31 cellular contexts compared by ENCODE assay signal in the genomic region with DNA sequence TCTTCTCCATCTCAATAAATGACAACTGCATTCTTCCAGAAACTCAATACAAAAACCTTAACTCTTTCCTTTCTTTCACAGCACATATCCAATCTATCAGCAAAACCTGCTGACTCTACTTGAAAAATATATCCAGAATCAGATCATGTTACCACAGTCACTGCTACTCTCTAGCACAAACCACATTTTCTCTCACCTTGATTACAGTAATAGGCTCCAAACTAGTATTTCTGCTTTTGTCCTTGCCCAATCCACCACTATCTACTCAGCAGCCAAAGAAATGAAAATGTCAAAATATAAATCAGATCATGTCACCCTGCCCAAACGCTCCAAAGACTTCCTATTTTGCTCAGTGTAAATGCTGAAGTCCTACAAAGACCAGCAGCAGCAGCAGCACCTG. TPM values are rescaled to one million over a fixed set of nuclear protein-coding genes. Genes with fewer than 3 reads are reported as not detected.
DNase-seq lines count a peak whose midpoint lies in the region; ATAC-seq and TF ChIP-seq lines count a peak whose summit lies in the region.
"Had no signal": no experiment of that assay in that cellular context is flagged by ENCODE, and none has a peak within 500 bp of the region (broad histone marks: within the 10 kb centered on the region; RNA-seq: fewer than 3 reads in every experiment).

No MANE protein-coding gene starts in this region.

- H3K9me3 ChIP-seq in Loucy (ENCODE audit: insufficient read depth, low read depth, low read length) = no peaks in the 10 kb centered on the region
- H3K9me3 ChIP-seq in neutrophil = no peaks in the 10 kb centered on the region
- H3K9me3 ChIP-seq: esophagus muscularis mucosa, left ventricle myocardium inferior, psoas muscle, sigmoid colon, stomach had no signal

- no peaks in the 10 kb centered on the region for H3K9me3 Mint-ChIP-seq in Calu3 (ENCODE audit: low read depth, unreplicated experiment)
- H3K9me3 Mint-ChIP-seq in activated T-helper 17 cell treated with anti-CD3 and anti-CD28 coated beads, Interleukin-2, amount 50 U/mL, for 72 hours = no peaks in the 10 kb centered on the region
- H3K9me3 Mint-ChIP-seq in natural killer cell treated with Interleukin-12 subunit alpha and Interleukin-12 subunit beta and Interleukin-15 and Interleukin-18, amount 100 ng/mL, for 72 hours = no peaks in the 10 kb centered on the region
- H3K9me3 Mint-ChIP-seq: activated CD4-positive, alpha-beta T cell treated with anti-CD3 and anti-CD28 coated beads, Interleukin-2, amount 10 ng/mL, durations not matched to agents 24 days and 14 days; activated naive CD8-positive, alpha-beta T cell treated with anti-CD3 and anti-CD28 coated beads, Interleukin-2, amount 10 ng/mL, durations not matched to agents 7 days and 5 days; dendritic cell treated with granulocyte-macrophage colony-stimulating factor and Interleukin-4, amounts not matched to agents 40 ng/mL and 50 ng/mL, for 4 days; endodermal cell had no signal

- no peaks in the 10 kb centered on the region for H3K27me3 Mint-ChIP-seq in Calu3 (ENCODE audit: unreplicated experiment)
- H3K27me3 Mint-ChIP-seq in activated T-helper 17 cell treated with anti-CD3 and anti-CD28 coated beads, Interleukin-2, amount 50 U/mL, for 72 hours = no peaks in the 10 kb centered on the region
- no peaks in the 10 kb centered on the region for H3K27me3 Mint-ChIP-seq in natural killer cell treated with Interleukin-12 subunit alpha and Interleukin-12 subunit beta and Interleukin-15 and Interleukin-18, amount 100 ng/mL, for 72 hours
- H3K27me3 Mint-ChIP-seq: activated CD4-positive, alpha-beta T cell treated with anti-CD3 and anti-CD28 coated beads, Interleukin-2, amount 10 ng/mL, durations not matched to agents 24 days and 14 days; activated naive CD8-positive, alpha-beta T cell treated with anti-CD3 and anti-CD28 coated beads, Interleukin-2, amount 10 ng/mL, durations not matched to agents 7 days and 5 days; dendritic cell treated with granulocyte-macrophage colony-stimulating factor and Interleukin-4, amounts not matched to agents 40 ng/mL and 50 ng/mL, for 4 days had no signal

- peaks cover 14% of the 10 kb centered on the region for H3K4me1 Mint-ChIP-seq in Calu3 (ENCODE audit: low read depth, unreplicated experiment)
- H3K4me1 Mint-ChIP-seq in activated T-helper 17 cell treated with anti-CD3 and anti-CD28 coated beads, Interleukin-2, amount 50 U/mL, for 72 hours = peaks cover 16% of the 10 kb centered on the region
- peaks cover 10 to 11% of the 10 kb centered on the region in 2 donors for H3K4me1 Mint-ChIP-seq in natural killer cell treated with Interleukin-12 subunit alpha and Interleukin-12 subunit beta and Interleukin-15 and Interleukin-18, amount 100 ng/mL, for 72 hours (ENCODE audit: low read depth in 2 of 2)

- no TSS peak for BruUV-seq in Calu3 (replicated peaks; lab: Mats Ljungman, UMichigan)

- peaks cover 24% of the 10 kb centered on the region for H3K79me2 ChIP-seq in Loucy (ENCODE audit: insufficient read depth, low read length)

- H3K4me1 ChIP-seq in Loucy (ENCODE audit: insufficient read depth, low read length, poor library complexity, severe bottlenecking) (peaks cover 5% of the 10 kb centered on the region), neutrophil (ENCODE audit: control insufficient read depth in 1 of 2, insufficient read depth in 1 of 2, low read depth in 1 of 2, low read length in 1 of 2) (peaks cover 5 to 11% of the 10 kb centered on the region in 2 experiments)
- H3K4me1 ChIP-seq: left ventricle myocardium inferior had no signal

- H3K27me3 ChIP-seq in Loucy (ENCODE audit: insufficient read depth, low read length, poor library complexity, severe bottlenecking) (no peaks in the 10 kb centered on the region), neutrophil (no peaks in the 10 kb centered on the region)
- H3K27me3 ChIP-seq: esophagus muscularis mucosa, sigmoid colon, stomach had no signal

- peaks cover 45% of the 10 kb centered on the region for H3K36me3 Mint-ChIP-seq in Calu3 (ENCODE audit: insufficient read depth, unreplicated experiment)
- peaks cover 57% of the 10 kb centered on the region for H3K36me3 Mint-ChIP-seq in activated T-helper 17 cell treated with anti-CD3 and anti-CD28 coated beads, Interleukin-2, amount 50 U/mL, for 72 hours (ENCODE audit: low read depth)
- H3K36me3 Mint-ChIP-seq in natural killer cell treated with Interleukin-12 subunit alpha and Interleukin-12 subunit beta and Interleukin-15 and Interleukin-18, amount 100 ng/mL, for 72 hours = peaks cover 8% of the 10 kb centered on the region

- peaks cover 18% of the 10 kb centered on the region for H3K36me3 ChIP-seq in Loucy (ENCODE audit: insufficient read depth, low read length)
- peaks cover 67% of the 10 kb centered on the region for H3K36me3 ChIP-seq in neutrophil

- no peak overlapping the region for H3K4me3 Mint-ChIP-seq in Calu3 (ENCODE audit: low read depth, unreplicated experiment)
- no peak overlapping the region for H3K4me3 Mint-ChIP-seq in activated T-helper 17 cell treated with anti-CD3 and anti-CD28 coated beads, Interleukin-2, amount 50 U/mL, for 72 hours
- no peak overlapping the region for H3K4me3 Mint-ChIP-seq in natural killer cell treated with Interleukin-12 subunit alpha and Interleukin-12 subunit beta and Interleukin-15 and Interleukin-18, amount 100 ng/mL, for 72 hours
- H3K4me3 Mint-ChIP-seq: activated CD4-positive, alpha-beta T cell treated with anti-CD3 and anti-CD28 coated beads, Interleukin-2, amount 10 ng/mL, durations not matched to agents 24 days and 14 days; activated naive CD8-positive, alpha-beta T cell treated with anti-CD3 and anti-CD28 coated beads, Interleukin-2, amount 10 ng/mL, durations not matched to agents 7 days and 5 days; dendritic cell treated with granulocyte-macrophage colony-stimulating factor and Interleukin-4, amounts not matched to agents 40 ng/mL and 50 ng/mL, for 4 days; endodermal cell had no signal

- intact Hi-C loops in Calu3 (cut with micrococcal nuclease; ENCODE audit: unreplicated experiment) = no loop called here

- no peaks in the 10 kb centered on the region for H4K20me1 ChIP-seq in Loucy (ENCODE audit: insufficient read depth, low read length, poor library complexity, severe bottlenecking)

- H3K9me2 ChIP-seq in Loucy (replicated peaks; ENCODE audit: low read depth, low read length) = no peaks in the 10 kb centered on the region

- no peaks in the 10 kb centered on the region for H3F3A ChIP-seq in Loucy (ENCODE audit: low read depth)

- ATAC-seq in activated T-helper 17 cell treated with anti-CD3 and anti-CD28 coated beads, Interleukin-2, amount 50 U/mL, for 72 hours (replicated peaks) = no peak
- ATAC-seq in HG02884 (IDR thresholded peaks at IDR 0.05; ENCODE audit: unreplicated experiment) = no peak
- no peak for ATAC-seq in natural killer cell treated with Interleukin-12 subunit alpha and Interleukin-12 subunit beta and Interleukin-15 and Interleukin-18, amount 100 ng/mL, for 72 hours

- peak overlapping the region; percentile 0 for H3K27ac Mint-ChIP-seq in Calu3 (ENCODE audit: unreplicated experiment)
- H3K27ac Mint-ChIP-seq in activated T-helper 17 cell treated with anti-CD3 and anti-CD28 coated beads, Interleukin-2, amount 50 U/mL, for 72 hours = peak overlapping the region; percentile 1
- H3K27ac Mint-ChIP-seq in natural killer cell treated with Interleukin-12 subunit alpha and Interleukin-12 subunit beta and Interleukin-15 and Interleukin-18, amount 100 ng/mL, for 72 hours = no peak overlapping the region
- H3K27ac Mint-ChIP-seq: activated CD4-positive, alpha-beta T cell treated with anti-CD3 and anti-CD28 coated beads, Interleukin-2, amount 10 ng/mL, durations not matched to agents 24 days and 14 days; activated naive CD8-positive, alpha-beta T cell treated with anti-CD3 and anti-CD28 coated beads, Interleukin-2, amount 10 ng/mL, durations not matched to agents 7 days and 5 days; dendritic cell treated with granulocyte-macrophage colony-stimulating factor and Interleukin-4, amounts not matched to agents 40 ng/mL and 50 ng/mL, for 4 days; endodermal cell had no signal

- no peak overlapping the region for H2AFZ ChIP-seq in Loucy (ENCODE audit: low read length)

- no peak overlapping the region for H3K4me3 ChIP-seq in Loucy (ENCODE audit: low read length, poor library complexity, severe bottlenecking)
- H3K4me3 ChIP-seq in neutrophil (ENCODE audit: low read depth in 1 of 2, low read length in 1 of 2) = no peak overlapping the region
- H3K4me3 ChIP-seq: esophagus muscularis mucosa, left ventricle myocardium inferior, psoas muscle, sigmoid colon, stomach had no signal

- CTCF ChIA-PET in Calu3 (lab: Charles Lee) = interaction anchor here (1.8 to 2.4 kb wide), 2 partner anchors 10 to 15 kb away, joined by 4 to 9 read pairs; a partner anchor contains a TSS

- no peak overlapping the region for H3K9ac ChIP-seq in Loucy (ENCODE audit: low read depth, low read length, poor library complexity, severe bottlenecking)

- DNase-seq in Calu3 = no peak
- no peak for DNase-seq in effector CD4-positive, alpha-beta T cell
- DNase-seq in natural killer cell treated with Interleukin-12 subunit alpha and Interleukin-12 subunit beta and Interleukin-15 and Interleukin-18, amount 100 ng/mL, for 72 hours (ENCODE audit: low spot score) = no peak
- DNase-seq: activated CD4-positive, alpha-beta T cell treated with anti-CD3 and anti-CD28 coated beads, Interleukin-2, amount 10 ng/mL, durations not matched to agents 24 days and 14 days; activated gamma-delta T cell treated with Interleukin-2 at 50 U/mL for 16 hours; activated naive CD8-positive, alpha-beta T cell treated with anti-CD3 and anti-CD28 coated beads, Interleukin-2, amount 10 ng/mL, durations not matched to agents 7 days and 5 days; activated T-cell treated with anti-CD3 and anti-CD28 coated beads, Interleukin-2, amount 50 U/mL, for 1 hour; aorta; central memory CD4-positive, alpha-beta T cell; DMS53; endodermal cell; foreskin fibroblast; H7; head of caudate nucleus; islet precursor cell; left ventricle myocardium inferior; NCI-H1092; NCI-H1694 treated with DMSO at 0.1 percent for 48 hours; NCI-H526; psoas muscle; RPMI8226; sigmoid colon; stimulated activated CD4-positive, alpha-beta T cell treated with anti-CD3 and anti-CD28 coated beads, Interleukin-4, amount 100 ng/mL, for 1 hour; stomach; WERI-Rb-1 had no signal

- H3K27ac ChIP-seq in neutrophil = peak overlapping the region; percentile 70
- H3K27ac ChIP-seq: esophagus muscularis mucosa, left ventricle myocardium inferior, psoas muscle, sigmoid colon, stomach, WERI-Rb-1 had no signal

- peak overlapping the region; percentile 18 for H3K4me2 ChIP-seq in Loucy (ENCODE audit: low read depth, low read length, poor library complexity, severe bottlenecking)

- TF ChIP-seq CTCF in Calu3 (IDR thresholded peaks at IDR 0.05; ENCODE audit: unreplicated experiment) (no peak), Loucy (conservative IDR thresholded peaks at IDR 0.05; ENCODE audit: low read length) (no peak), neutrophil (IDR thresholded peaks at IDR 0.05) (no peak)

RNA-seq across cellular contexts. Expression of a gene that starts 15.2 kb away (rescaled TPM):
- total RNA-seq in Calu3 (2022) = 51.7 and 57.2 TPM in 2 replicates
- 10 to 100 TPM; 16.4 to 19.5 TPM for total RNA-seq in activated T-helper 17 cell treated with anti-CD3 and anti-CD28 coated beads, Interleukin-2, amount 50 U/mL, for 72 hours
- total RNA-seq in natural killer cell treated with Interleukin-12 subunit alpha and Interleukin-12 subunit beta and Interleukin-15 and Interleukin-18, amount 100 ng/mL, for 72 hours = 10 to 100 TPM; 21.5 to 34.5 TPM

Comparison
In these comparisons a context has a peak if more than half of its experiments do, and no peak if none do; other contexts are left out.
1. H3K27ac Mint-ChIP-seq: peak in Calu3 (single experiment) and activated T-helper 17 cell treated with anti-CD3 and anti-CD28 coated beads, Interleukin-2, amount 50 U/mL, for 72 hours (single experiment); none in natural killer cell treated with Interleukin-12 subunit alpha and Interleukin-12 subunit beta and Interleukin-15 and Interleukin-18, amount 100 ng/mL, for 72 hours (0 of 2).